Comparison of ENCODE assay signal across 16 cellular contexts in genomic region chr1:13494025-13494424, GRCh38.
DNase-seq lines count a peak whose midpoint lies in the region; ATAC-seq and TF ChIP-seq lines count a peak whose summit lies in the region.
"Had no signal": no experiment of that assay in that cellular context is flagged by ENCODE, and none has a peak within 500 bp of the region (broad histone marks: within the 10 kb centered on the region; RNA-seq: fewer than 3 reads in every experiment).

No MANE protein-coding gene starts in this region.

- POLR2A ChIA-PET in GM10248 (lab: Yijun Ruan, JAX), result no interaction called here

- TF ChIP-seq POLR2A in GM18505 (IDR thresholded peaks at IDR 0.05; ENCODE audit: borderline replicate concordance, extremely low read depth, insufficient read depth, insufficient read length), result no peak

- H3K4me1 Mint-ChIP-seq in activated naive CD8-positive, alpha-beta T cell treated with anti-CD3 and anti-CD28 coated beads, Interleukin-2, amount 50 U/mL, for 24 hours, result no peaks in the 10 kb centered on the region
- H3K4me1 Mint-ChIP-seq: nephron progenitor cell had no signal

- no peaks in the 10 kb centered on the region for H3K36me3 Mint-ChIP-seq in activated naive CD8-positive, alpha-beta T cell treated with anti-CD3 and anti-CD28 coated beads, Interleukin-2, amount 50 U/mL, for 24 hours (ENCODE audit: low read depth)
- H3K36me3 Mint-ChIP-seq: CD14-positive monocyte had no signal

- peaks cover 13% of the 10 kb centered on the region for H3K27me3 Mint-ChIP-seq in activated naive CD8-positive, alpha-beta T cell treated with anti-CD3 and anti-CD28 coated beads, Interleukin-2, amount 50 U/mL, for 24 hours

- CTCF ChIA-PET in GM10248 (lab: Yijun Ruan, JAX), result no interaction called here

- peak; percentile 76 for ATAC-seq in GM18505 (IDR thresholded peaks at IDR 0.05; ENCODE audit: unreplicated experiment)
- peak; percentile 73 for ATAC-seq in HG02870 (IDR thresholded peaks at IDR 0.05; ENCODE audit: unreplicated experiment)
- ATAC-seq in activated naive CD8-positive, alpha-beta T cell treated with anti-CD3 and anti-CD28 coated beads, Interleukin-2, amount 50 U/mL, for 24 hours, result peak; percentile 59
- ATAC-seq in activated CD4-positive, CD25-positive, alpha-beta regulatory T cell treated with anti-CD3 and anti-CD28 coated beads, Interleukin-2, amount 50 U/mL, for 24 hours, result no peak
- ATAC-seq: Panc1 had no signal

- H3K27ac Mint-ChIP-seq in activated naive CD8-positive, alpha-beta T cell treated with anti-CD3 and anti-CD28 coated beads, Interleukin-2, amount 50 U/mL, for 24 hours, result no peak overlapping the region
- H3K27ac Mint-ChIP-seq: nephron progenitor cell had no signal

- no peak for TF ChIP-seq CTCF in GM10248 (IDR thresholded peaks at IDR 0.05; ENCODE audit: control extremely low read depth, extremely low read depth, low read depth, missing control alignments)

- no peaks in the 10 kb centered on the region for H3K9me3 Mint-ChIP-seq in activated naive CD8-positive, alpha-beta T cell treated with anti-CD3 and anti-CD28 coated beads, Interleukin-2, amount 50 U/mL, for 24 hours

- DNase-seq in GM10248 (ENCODE audit: extremely low spot score), result peak; percentile 63
- DNase-seq in activated naive CD8-positive, alpha-beta T cell treated with anti-CD3 and anti-CD28 coated beads, Interleukin-2, amount 50 U/mL, for 24 hours, result no peak
- no peak for DNase-seq in NCI-H226
- no peak for DNase-seq in HUDEP-2 (lab: John Stamatoyannopoulos, UW; ENCODE audit: unreplicated experiment in 76 of 76)
- DNase-seq: EL, KG1, mammary epithelial cell, NCI-H146, nephron progenitor cell, retina, transverse colon had no signal

- H3K4me3 Mint-ChIP-seq in activated naive CD8-positive, alpha-beta T cell treated with anti-CD3 and anti-CD28 coated beads, Interleukin-2, amount 50 U/mL, for 24 hours, result no peak overlapping the region
- H3K4me3 Mint-ChIP-seq: nephron progenitor cell had no signal

Comparison
In these comparisons a context has a peak if more than half of its experiments do, and no peak if none do; other contexts are left out.
1. ATAC-seq: peak in GM18505 (single experiment), HG02870 (single experiment) and activated naive CD8-positive, alpha-beta T cell treated with anti-CD3 and anti-CD28 coated beads, Interleukin-2, amount 50 U/mL, for 24 hours (single experiment); none in activated CD4-positive, CD25-positive, alpha-beta regulatory T cell treated with anti-CD3 and anti-CD28 coated beads, Interleukin-2, amount 50 U/mL, for 24 hours (0 of 2).